21 cellular contexts compared by ENCODE assay signal in the genomic region with DNA sequence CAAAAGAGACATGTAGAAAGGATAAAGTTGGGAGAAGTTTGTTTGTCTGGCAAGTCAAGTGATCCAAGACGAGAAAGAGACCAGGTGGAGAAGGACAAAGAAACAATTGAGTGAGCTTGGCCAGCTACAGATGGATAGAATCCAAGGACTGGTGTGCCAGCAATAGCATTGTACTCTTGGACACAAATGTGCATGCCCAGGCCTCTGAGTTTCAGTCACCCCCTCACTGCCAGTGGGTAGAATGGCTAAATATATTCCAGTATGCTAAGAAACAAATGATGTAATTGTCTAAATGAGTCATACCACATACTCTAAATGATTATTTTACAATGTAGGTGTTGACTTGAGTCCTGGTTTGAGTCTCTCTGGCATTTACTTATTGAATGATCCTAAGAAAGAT.
DNase-seq lines count a peak whose midpoint lies in the region; ATAC-seq and TF ChIP-seq lines count a peak whose summit lies in the region.
"Had no signal": no experiment of that assay in that cellular context is flagged by ENCODE, and none has a peak within 500 bp of the region (broad histone marks: within the 10 kb centered on the region; RNA-seq: fewer than 3 reads in every experiment).

No MANE protein-coding gene starts in this region.

- in situ Hi-C loops in ACHN (cut with HindIII; ENCODE audit: low pct_ligation_motif_present, low pct_unique_long_range_greater_than_20kb, low sequenced_read_pairs) = no loop called here

- H3K36me3 ChIP-seq in prostate gland = no peaks in the 10 kb centered on the region
- H3K36me3 ChIP-seq: BE2C, suprapubic skin had no signal

- 19% methylated on average over 1 of the region's 1 CpG for WGBS in prostate gland

- peak; percentile 2 for DNase-seq in amniotic epithelial cell (ENCODE audit: low read depth)
- peak; percentile 78 for DNase-seq in cardiac septum (ENCODE audit: low spot score)
- peak; percentile 8 for DNase-seq in prostate gland (ENCODE audit: low spot score)
- DNase-seq in ACHN = no peak
- no peak for DNase-seq in NOMO-1 (lab: John Stamatoyannopoulos, UW; ENCODE audit: unreplicated experiment in 2 of 2)
- DNase-seq in ecto neural progenitor cell (ENCODE audit: low spot score) = no peak
- DNase-seq in NCI-H524 (lab: John Stamatoyannopoulos, UW) = no peak
- DNase-seq: activated CD4-positive, alpha-beta T cell treated with anti-CD3 and anti-CD28 coated beads, Interleukin-2, amount 10 ng/mL, durations not matched to agents 24 days and 14 days; activated CD8-positive, alpha-beta memory T cell treated with anti-CD3 and anti-CD28 coated beads, Interleukin-2, amount 50 U/mL, for 4 hours; activated gamma-delta T cell; aorta; BE2C; GDM1; NCI-H2029 treated with DMSO at 0.1 percent for 48 hours; NCI-H526; small intestine; stimulated activated CD4-positive, alpha-beta T cell treated with anti-CD3 and anti-CD28 coated beads, Interleukin-4, amount 100 ng/mL, for 4 hours had no signal

- H3K4me3 ChIP-seq in prostate gland = no peak overlapping the region
- H3K4me3 ChIP-seq: suprapubic skin had no signal

- ATAC-seq in GM18870 (IDR thresholded peaks at IDR 0.05; ENCODE audit: unreplicated experiment) = peak; percentile 53
- ATAC-seq: left lobe of liver, Panc1 had no signal

- H3K9me3 ChIP-seq in prostate gland = no peaks in the 10 kb centered on the region
- H3K9me3 ChIP-seq: BE2C had no signal

- intact Hi-C loops in cardiac septum (cut with DNase I) = no loop called here
- intact Hi-C loops in prostate gland (cut with DNase I) = no loop called here

- H3K4me1 ChIP-seq in prostate gland (replicated peaks) = no peaks in the 10 kb centered on the region
- H3K4me1 ChIP-seq: BE2C, suprapubic skin had no signal

- H3K27me3 ChIP-seq in prostate gland (replicated peaks; ENCODE audit: insufficient read depth) = no peaks in the 10 kb centered on the region
- H3K27me3 ChIP-seq: BE2C, suprapubic skin had no signal

- no peak for TF ChIP-seq CTCF in prostate gland (IDR thresholded peaks at IDR 0.05)

- H3K27ac ChIP-seq in prostate gland = no peak overlapping the region
- H3K27ac ChIP-seq: suprapubic skin had no signal

- TF ChIP-seq POLR2A in prostate gland (IDR thresholded peaks at IDR 0.05) = no peak

Comparison
In these comparisons a context has a peak if more than half of its experiments do, and no peak if none do; other contexts are left out.
1. DNase-seq: peak in amniotic epithelial cell (single experiment), cardiac septum (single experiment) and prostate gland (single experiment); none in ACHN (single experiment), NOMO-1 (0 of 2), ecto neural progenitor cell (single experiment) and NCI-H524 (0 of 2).